In genomic region chr10:104614245-104614831, GRCh38 we compare ENCODE assay signal across 8 cellular contexts. TPM values are rescaled to one million over a fixed set of nuclear protein-coding genes. Genes with fewer than 3 reads are reported as not detected.
DNase-seq lines count a peak whose midpoint lies in the region; ATAC-seq and TF ChIP-seq lines count a peak whose summit lies in the region.

No MANE protein-coding gene starts in this region.

- no peak for ATAC-seq in Right ventricle myocardium superior (ENCODE audit: poor library complexity)
- ATAC-seq in HG02884 (IDR thresholded peaks at IDR 0.05; ENCODE audit: unreplicated experiment): peak; percentile 80

- WGBS in testis, 2 donors: 80 to 82% methylated on average over 6 of the region's 6 CpGs

- DNase-seq in right atrium auricular region (ENCODE audit: low spot score) (no peak), Right ventricle myocardium superior (no peak), SK-MEL-5 (ENCODE audit: low read depth, low spot score) (peak; percentile 62), fibroblast of peridontal ligament (ENCODE audit: extremely low read depth) (peak; percentile 1), testis (peak; percentile 60), NCI-H1694 (lab: John Stamatoyannopoulos, UW) (no peak)
- DNase-seq in NK-92 treated with Interleukin-12 subunit alpha and Interleukin-12 subunit beta, amount 100 ng/mL, for 24 hours (lab: John Stamatoyannopoulos, UW): no peak

- H3K36me3 ChIP-seq in right atrium auricular region: no peaks in the 10 kb centered on the region
- no peaks in the 10 kb centered on the region for H3K36me3 ChIP-seq in testis (ENCODE audit: low read depth, missing control alignments)

- no peaks in the 10 kb centered on the region for H3K4me1 ChIP-seq in right atrium auricular region
- H3K4me1 ChIP-seq in testis: no peaks in the 10 kb centered on the region

- in situ Hi-C loops in SK-MEL-5 (cut with HindIII; ENCODE audit: low pct_unique_long_range_greater_than_20kb, low sequenced_read_pairs): no loop called here

- H3K27ac ChIP-seq in right atrium auricular region (no peak overlapping the region), testis (no peak overlapping the region)

- intact Hi-C loops in Right ventricle myocardium superior (cut with DNase I) (no loop called here), testis (cut with DNase I; ENCODE audit: low total_unique reads) (no loop called here)

- no peak overlapping the region for H3K4me3 ChIP-seq in right atrium auricular region
- no peak overlapping the region for H3K4me3 ChIP-seq in testis

- TF ChIP-seq POLR2A in testis (IDR thresholded peaks at IDR 0.05): no peak

- H3K9me3 ChIP-seq in right atrium auricular region (no peaks in the 10 kb centered on the region), testis (no peaks in the 10 kb centered on the region)

- H3K27me3 ChIP-seq in right atrium auricular region: no peaks in the 10 kb centered on the region
- H3K27me3 ChIP-seq in testis: no peaks in the 10 kb centered on the region

- TF ChIP-seq CTCF in right atrium auricular region (IDR thresholded peaks at IDR 0.05): peak; percentile 19 to 49
- TF ChIP-seq CTCF in testis (IDR thresholded peaks at IDR 0.05): peak; percentile 40 to 47 (median 40)

RNA-seq across cellular contexts. Expression of gene SORCS3, which starts 26.8 kb away (rescaled TPM):
- total RNA-seq in right atrium auricular region: under 1 TPM in 1 of 2 donors, not detected in 1; 0.07 TPM
- 0.19 TPM for total RNA-seq in Right ventricle myocardium superior
- 0.03 and 0.05 TPM in 2 replicates for total RNA-seq in SK-MEL-5 (2014; rRNA removed; shearing (Covaris generic))
- polyA plus RNA-seq in SK-MEL-5 (2015; cell fraction: cytosol; rRNA removed): 0.01 and 0.13 TPM in 2 replicates
- 0.18 and 0.21 TPM in 2 replicates for polyA plus RNA-seq in SK-MEL-5 (2015; cell fraction: nucleus; rRNA removed)
- total RNA-seq in testis: 1 to 10 TPM; 1.3 to 1.7 TPM
- 2.2 TPM for polyA plus RNA-seq in testis (ENCODE audit: insufficient read depth, low read depth, low replicate concordance)

Comparison
In these comparisons a context has a peak if more than half of its experiments do, and no peak if none do; other contexts are left out.
1. DNase-seq: peak in SK-MEL-5 (single experiment), fibroblast of peridontal ligament (single experiment) and testis (single experiment); none in right atrium auricular region (single experiment), Right ventricle myocardium superior (single experiment), NK-92 treated with Interleukin-12 subunit alpha and Interleukin-12 subunit beta, amount 100 ng/mL, for 24 hours (single experiment) and NCI-H1694 (single experiment).